ENCODE assay signal across 8 cellular contexts in genomic region chr14:34540181-34541059, GRCh38. TPM values are rescaled to one million over a fixed set of nuclear protein-coding genes. Genes with fewer than 3 reads are reported as not detected.
DNase-seq lines count a peak whose midpoint lies in the region; ATAC-seq, FAIRE-seq and TF ChIP-seq lines count a peak whose summit lies in the region.
"Not testable (repeated sequence)": the region's sequence is repeated elsewhere in the genome, so short reads cannot be mapped to it uniquely, and the experiment has no call there.

No MANE protein-coding gene starts in this region.

- not testable (repeated sequence) for H3K14ac ChIP-seq in IMR-90 (replicated peaks; ENCODE audit: low read depth, low read length)

- H3K18ac ChIP-seq in IMR-90 (ENCODE audit: low read depth, low read length), result not testable (repeated sequence)

- H3K23ac ChIP-seq in IMR-90 (ENCODE audit: low read depth, low read length), result peak overlapping the region; percentile 1; the same call in 1 of the 2 replicates

- H3K4me1 Mint-ChIP-seq in T-helper 2 cell treated with Interferon-gamma antibody and Interleukin-4, amounts not matched to agents 5 μg/mL and 100 μg/mL, for 36 hours (ENCODE audit: low read depth), result peaks cover 13% of the 10 kb centered on the region
- H3K4me1 Mint-ChIP-seq in astrocyte (ENCODE audit: low read depth, unreplicated experiment), result peaks cover 19% of the 10 kb centered on the region

- CTCF ChIA-PET in IMR-90 (lab: Yijun Ruan, JAX), result not testable (repeated sequence)

- 89% methylated on average over 5 of the region's 19 CpGs; no CpG with 5 or more reads in 1 of the 2 experiments for WGBS in IMR-90 (ENCODE audit: extremely low coverage in 2 of 2, insufficient read length in 1 of 2), 2 experiments

- H3K4me2 ChIP-seq in IMR-90 (ENCODE audit: low read depth, low read length) (peak overlapping the region; percentile 56), astrocyte (ENCODE audit: low read length) (peak overlapping the region; percentile 81), osteoblast (ENCODE audit: insufficient read depth, low read length) (peak overlapping the region; percentile 97)

- peaks cover 29% of the 10 kb centered on the region for H3K79me2 ChIP-seq in astrocyte (ENCODE audit: insufficient read depth, low read length)
- H3K79me2 ChIP-seq in osteoblast (ENCODE audit: insufficient read depth, low read length), result peaks cover 29% of the 10 kb centered on the region

- not testable (repeated sequence) for H3K56ac ChIP-seq in IMR-90 (ENCODE audit: extremely low read depth, insufficient read depth, low read length)

- H2BK5ac ChIP-seq in IMR-90 (ENCODE audit: low read depth, low read length, poor library complexity, severe bottlenecking), result peak overlapping the region; percentile 5

- not testable (repeated sequence) for FAIRE-seq in astrocyte (lab: Jason Lieb, UNC)

- H3K36me3 Mint-ChIP-seq in T-helper 2 cell treated with Interferon-gamma antibody and Interleukin-4, amounts not matched to agents 5 μg/mL and 100 μg/mL, for 36 hours (ENCODE audit: low read depth); astrocyte (ENCODE audit: low read depth, unreplicated experiment): not testable (repeated sequence)

- H3K9me3 ChIP-seq in IMR-90 (ENCODE audit: control insufficient read depth, insufficient read depth, low read length); astrocyte (ENCODE audit: insufficient read depth, low read depth, low read length); left lung; osteoblast (ENCODE audit: low read depth, low read length): not testable (repeated sequence)

- TF ChIP-seq POLR2A in IMR-90 (IDR thresholded peaks at IDR 0.05; ENCODE audit: low read depth, low read length), result not testable (repeated sequence)

- H3K4ac ChIP-seq in IMR-90 (ENCODE audit: low read depth, low read length), result peak overlapping the region; percentile 51; the same call in 1 of the 2 replicates

- H3K9me1 ChIP-seq in IMR-90 (ENCODE audit: insufficient read depth, low read length), result not testable (repeated sequence)

- peak overlapping the region; percentile 20 for H4K91ac ChIP-seq in IMR-90 (ENCODE audit: insufficient read depth, low read depth, low read length)

- peak overlapping the region; percentile 3 for H2AK9ac ChIP-seq in IMR-90 (replicated peaks; ENCODE audit: low read depth, low read length, poor library complexity)

- H2BK120ac ChIP-seq in IMR-90 (ENCODE audit: low read depth, low read length), result not testable (repeated sequence)

- H4K20me1 ChIP-seq in IMR-90 (ENCODE audit: insufficient read depth, low read length); astrocyte (ENCODE audit: insufficient read depth, low read length); osteoblast (ENCODE audit: insufficient read depth, low read length): not testable (repeated sequence)

- not testable (repeated sequence) for H2BK15ac ChIP-seq in IMR-90 (ENCODE audit: low read depth, low read length)

- H3K9me3 Mint-ChIP-seq in T-helper 2 cell treated with Interferon-gamma antibody and Interleukin-4, amounts not matched to agents 5 μg/mL and 100 μg/mL, for 36 hours; astrocyte (ENCODE audit: unreplicated experiment): not testable (repeated sequence)

- not testable (repeated sequence) for ATAC-seq in IMR-90 (ENCODE audit: low read depth); left lung

- POLR2A ChIA-PET in IMR-90 (lab: Charles Lee; ENCODE audit: unreplicated experiment), result interaction anchor here (0.6 kb wide), 1 partner anchor 13 kb away, joined by 4 read pairs; no protein-coding TSS in a partner anchor

- intact Hi-C loops in IMR-90 (cut with micrococcal nuclease); left lung (cut with DNase I): not testable (repeated sequence)

- not testable (repeated sequence) for H3K4me1 ChIP-seq in IMR-90 (ENCODE audit: control insufficient read depth, insufficient read depth, low read length)
- H3K4me1 ChIP-seq in astrocyte (ENCODE audit: insufficient read depth, low read length) (peaks cover 24% of the 10 kb centered on the region), left lung (peaks cover 13 to 26% of the 10 kb centered on the region in 2 donors), osteoblast (ENCODE audit: insufficient read depth, low read length) (peaks cover 24% of the 10 kb centered on the region)

- not testable (repeated sequence) for BruUV-seq in IMR-90 (replicated peaks; lab: Mats Ljungman, UMichigan)

- H3K79me1 ChIP-seq in IMR-90 (ENCODE audit: low read depth in 1 of 2, low read length in 2 of 2), result peaks cover 13 to 29% of the 10 kb centered on the region in 2 experiments

- H3K4me3 Mint-ChIP-seq in T-helper 2 cell treated with Interferon-gamma antibody and Interleukin-4, amounts not matched to agents 5 μg/mL and 100 μg/mL, for 36 hours, result peak overlapping the region; percentile 98
- peak overlapping the region; percentile 100 for H3K4me3 Mint-ChIP-seq in astrocyte (ENCODE audit: unreplicated experiment)

- not testable (repeated sequence) for H3K27me3 ChIP-seq in IMR-90 (ENCODE audit: control insufficient read depth, insufficient read depth, low read length); astrocyte (ENCODE audit: insufficient read depth, low read length); left lung; osteoblast (ENCODE audit: insufficient read depth, low read length)

- H3K4me3 ChIP-seq in IMR-90 (ENCODE audit: insufficient read depth, low read depth, low read length) (peak overlapping the region; percentile 37), astrocyte (ENCODE audit: insufficient read depth, low read depth, low read length) (peak overlapping the region; percentile 79), epithelial cell of esophagus (ENCODE audit: low read length) (peak overlapping the region; percentile 93), left lung (peak overlapping the region; percentile 86 to 89), osteoblast (ENCODE audit: insufficient read depth, low read length) (peak overlapping the region; percentile 100)

- TF ChIP-seq RAD21 in IMR-90 (IDR thresholded peaks at IDR 0.05; ENCODE audit: low read length), result not testable (repeated sequence)

- H2AFZ ChIP-seq in IMR-90 (replicated peaks; ENCODE audit: low read length, poor library complexity) (peak overlapping the region; percentile 66), osteoblast (ENCODE audit: low read length) (peak overlapping the region; percentile 74)
- not testable (repeated sequence) for H2AFZ ChIP-seq in astrocyte (ENCODE audit: low read depth, low read length)

- peak overlapping the region; percentile 98 for H3K27ac Mint-ChIP-seq in T-helper 2 cell treated with Interferon-gamma antibody and Interleukin-4, amounts not matched to agents 5 μg/mL and 100 μg/mL, for 36 hours
- peak overlapping the region; percentile 100 for H3K27ac Mint-ChIP-seq in astrocyte (ENCODE audit: unreplicated experiment)

- in situ Hi-C loops in IMR-90 (cut with MboI; ENCODE audit: low sequenced_read_pairs), result not testable (repeated sequence)

- not testable (repeated sequence) for DNase-seq in IMR-90; T-helper 2 cell treated with Interferon-gamma antibody and Interleukin-4, amounts not matched to agents 5 μg/mL and 100 μg/mL, for 36 hours (ENCODE audit: low spot score); astrocyte (ENCODE audit: low read depth); epithelial cell of esophagus (ENCODE audit: low read depth); left lung; osteoblast (ENCODE audit: insufficient read length, low spot score, missing footprints)

- H3K27me3 Mint-ChIP-seq in T-helper 2 cell treated with Interferon-gamma antibody and Interleukin-4, amounts not matched to agents 5 μg/mL and 100 μg/mL, for 36 hours (ENCODE audit: low read depth); astrocyte (ENCODE audit: low read depth, unreplicated experiment): not testable (repeated sequence)

- not testable (repeated sequence) for H3K9ac ChIP-seq in IMR-90 (ENCODE audit: low read depth, low read length)
- peak overlapping the region; percentile 95 for H3K9ac ChIP-seq in astrocyte (ENCODE audit: low read length)

- peak overlapping the region; percentile 78 to 91; a peak in 3 of 4 replicates for H4K8ac ChIP-seq in IMR-90 (ENCODE audit: low read depth in 2 of 2, low read length in 2 of 2)

- not testable (repeated sequence) for H3K36me3 ChIP-seq in IMR-90 (ENCODE audit: control insufficient read depth, insufficient read depth, low read length); astrocyte (ENCODE audit: insufficient read depth, low read length); left lung; osteoblast (ENCODE audit: insufficient read depth, low read length)

- peak overlapping the region; percentile 97 for H4K5ac ChIP-seq in IMR-90 (ENCODE audit: low read depth, low read length)

- not testable (repeated sequence) for TF ChIP-seq CTCF in C4-2B (conservative IDR thresholded peaks at IDR 0.05); IMR-90 (conservative IDR thresholded peaks at IDR 0.05; ENCODE audit: low read depth, low read length); astrocyte (IDR thresholded peaks at IDR 0.05; ENCODE audit: insufficient read depth, low read depth, low read length); epithelial cell of esophagus (IDR thresholded peaks at IDR 0.05; ENCODE audit: insufficient read depth, low read depth, low read length, missing control alignments); left lung (IDR thresholded peaks at IDR 0.05); osteoblast (IDR thresholded peaks at IDR 0.05; ENCODE audit: extremely low read depth, low read depth, low read length)

- H3K27ac ChIP-seq in C4-2B (peak overlapping the region; percentile 85), IMR-90 (ENCODE audit: insufficient read depth, low read length) (peak overlapping the region; percentile 36), astrocyte (ENCODE audit: low read depth, low read length) (peak overlapping the region; percentile 44), left lung (peak overlapping the region; percentile 90 to 93), osteoblast (ENCODE audit: low read depth, low read length) (peak overlapping the region; percentile 94), temporal lobe (ENCODE audit: low read depth, low read length) (peak overlapping the region; percentile 90)

- not testable (repeated sequence) for H2BK20ac ChIP-seq in IMR-90 (ENCODE audit: low read depth, low read length)

- H2AK5ac ChIP-seq in IMR-90 (ENCODE audit: low read depth, low read length), result peak overlapping the region; percentile 92; the same call in 1 of the 2 replicates

- dilution Hi-C loops in IMR-90 (cut with HindIII; ENCODE audit: low sequenced_read_pairs, unreplicated experiment), result not testable (repeated sequence)

RNA-seq across cellular contexts. Expression of gene EAPP, which starts 0.9 kb away (rescaled TPM):
- total RNA-seq in IMR-90 (2012; rRNA removed) (32.3 and 53.6 TPM in 2 replicates), astrocyte (47.9 and 52.5 TPM in 2 replicates), left lung (10 to 100 TPM; 23.2 to 25.8 TPM), osteoblast (51.9 and 53.6 TPM in 2 replicates), temporal lobe (44.5 TPM)
- 23.6 and 29.9 TPM in 2 replicates for polyA plus RNA-seq in IMR-90 (2012; rRNA removed)
- 4.7 and 5.3 TPM in 2 replicates for polyA plus RNA-seq in IMR-90 (2012; cell fraction: cytosol; rRNA removed)
- 2.0 and 11.7 TPM in 2 replicates for polyA plus RNA-seq in IMR-90 (2012; cell fraction: nucleus; rRNA removed; ENCODE audit: low replicate concordance)

Comparison
In these comparisons a context has a peak if more than half of its experiments do, and no peak if none do; other contexts are left out.
1. H3K27ac ChIP-seq: peak in every context shown above with its lines; median percentile 94 in osteoblast; 92 in left lung; 90 in temporal lobe; 85 in C4-2B; 44 in astrocyte; 36 in IMR-90.
2. H3K4me3 ChIP-seq: peak in every context shown above with its lines; median percentile 100 in osteoblast; 93 in epithelial cell of esophagus; 88 in left lung; 79 in astrocyte; 37 in IMR-90.